ENCODE assay signal across 21 cellular contexts in the genomic region with DNA sequence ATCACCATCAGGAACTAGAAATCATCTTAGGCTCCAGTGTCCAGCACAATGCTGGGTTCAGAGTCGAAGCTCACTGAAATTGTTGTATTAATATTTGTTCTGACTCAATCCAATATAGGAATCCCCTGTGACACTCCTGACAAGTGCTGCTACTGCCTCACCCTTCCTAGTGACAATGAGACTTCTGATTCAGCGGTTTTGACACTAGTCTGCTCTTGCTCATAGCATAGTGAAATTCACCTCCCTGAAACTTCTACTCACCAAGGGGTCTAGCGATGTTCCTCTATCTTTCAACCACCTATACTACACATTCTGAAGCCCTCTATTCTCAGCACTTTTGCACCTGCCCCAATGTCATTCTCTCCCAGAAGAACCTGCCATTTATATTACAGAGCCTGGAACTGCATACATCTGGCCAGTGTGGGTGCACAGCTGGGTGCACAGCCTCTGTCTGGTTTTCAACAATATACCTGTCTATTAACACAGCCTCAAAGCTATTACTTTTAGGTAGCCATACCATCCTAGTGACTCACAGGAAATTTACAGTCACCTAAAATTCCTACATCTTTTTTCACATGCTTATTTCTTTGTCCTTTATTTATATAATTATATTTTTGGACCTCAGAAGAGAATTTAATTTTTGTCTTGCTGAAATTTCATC.
DNase-seq lines count a peak whose midpoint lies in the region; ATAC-seq, FAIRE-seq and TF ChIP-seq lines count a peak whose summit lies in the region.
"Had no signal": no experiment of that assay in that cellular context is flagged by ENCODE, and none has a peak within 500 bp of the region (broad histone marks: within the 10 kb centered on the region; RNA-seq: fewer than 3 reads in every experiment).

No MANE protein-coding gene starts in this region.

- H3K4me1 ChIP-seq in RWPE2 (ENCODE audit: insufficient read depth, poor library complexity, severe bottlenecking): peaks cover 14% of the 10 kb centered on the region
- H3K4me1 ChIP-seq in endothelial cell of umbilical vein (ENCODE audit: control insufficient read depth, extremely low read depth, insufficient read depth, low read length): peaks cover 51% of the 10 kb centered on the region
- H3K4me1 ChIP-seq: Peyer's patch, spleen had no signal

- H3K27ac ChIP-seq in RWPE2 (ENCODE audit: poor library complexity, severe bottlenecking) (peak overlapping the region; percentile 72), endothelial cell of umbilical vein (ENCODE audit: insufficient read depth, low read depth, low read length) (peak overlapping the region; percentile 44)
- H3K27ac ChIP-seq: Peyer's patch, spleen had no signal

- H3K9me3 ChIP-seq in RWPE2 (ENCODE audit: severe bottlenecking) (no peaks in the 10 kb centered on the region), endothelial cell of umbilical vein (replicated peaks; ENCODE audit: control insufficient read depth, insufficient read depth, low read length) (no peaks in the 10 kb centered on the region)
- H3K9me3 ChIP-seq: mucosa of descending colon, Peyer's patch, SK-N-SH, spleen had no signal

- TF ChIP-seq CTCF in RWPE2 (IDR thresholded peaks at IDR 0.05; ENCODE audit: poor library complexity, severe bottlenecking) (no peak), endothelial cell of umbilical vein (IDR thresholded peaks at IDR 0.05; ENCODE audit: extremely low read depth in 1 of 2, insufficient read depth in 1 of 2, low read depth in 1 of 2, low read length in 2 of 2) (no peak)

- peak overlapping the region; percentile 93 for H3K27ac Mint-ChIP-seq in activated naive CD4-positive, alpha-beta T cell treated with anti-CD3 and anti-CD28 coated beads, Interleukin-2, amount 50 U/mL, for 24 hours
- no peak overlapping the region for H3K27ac Mint-ChIP-seq in stimulated activated naive CD8-positive, alpha-beta T cell treated with anti-CD3 and anti-CD28 coated beads, Interleukin-15, amount 100 ng/mL, for 72 hours

- ATAC-seq in RWPE2 (ENCODE audit: low read depth) (peak; percentile 90), HG03469 (IDR thresholded peaks at IDR 0.05; ENCODE audit: unreplicated experiment) (no peak), HG03039 (IDR thresholded peaks at IDR 0.05; ENCODE audit: unreplicated experiment) (no peak)
- ATAC-seq in stimulated activated naive CD8-positive, alpha-beta T cell treated with anti-CD3 and anti-CD28 coated beads, Interleukin-15, amount 100 ng/mL, for 72 hours: peak; percentile 33
- ATAC-seq: mucosa of descending colon had no signal

- BruUV-seq in endothelial cell of umbilical vein (replicated peaks; lab: Mats Ljungman, UMichigan): no TSS peak

- TF ChIP-seq POLR2A in endothelial cell of umbilical vein (IDR thresholded peaks at IDR 0.05; ENCODE audit: low read depth, low read length): no peak

- H3K4me2 ChIP-seq in endothelial cell of umbilical vein (ENCODE audit: insufficient read depth, low read length): peak overlapping the region; percentile 23
- H3K4me2 ChIP-seq: SK-N-SH had no signal

- no peaks in the 10 kb centered on the region for H3K79me2 ChIP-seq in endothelial cell of umbilical vein (ENCODE audit: control insufficient read depth, insufficient read depth, low read length)

- intact Hi-C loops in endothelial cell of umbilical vein (cut with micrococcal nuclease): loop anchor here (5.0 kb wide), 2 partner anchors 88 to 143 kb away; a partner anchor contains a TSS

- POLR2A ChIA-PET in endothelial cell of umbilical vein (lab: Charles Lee): no interaction called here

- no peak for FAIRE-seq in endothelial cell of umbilical vein (lab: Jason Lieb, UNC)
- FAIRE-seq: G401.6, H1 had no signal

- H4K20me1 ChIP-seq in endothelial cell of umbilical vein (replicated peaks; ENCODE audit: control insufficient read depth, extremely low read depth, insufficient read depth, low read length): no peaks in the 10 kb centered on the region

- H3K36me3 Mint-ChIP-seq in activated naive CD4-positive, alpha-beta T cell treated with anti-CD3 and anti-CD28 coated beads, Interleukin-2, amount 50 U/mL, for 24 hours: peaks cover 26% of the 10 kb centered on the region

- H3K4me3 Mint-ChIP-seq in activated naive CD4-positive, alpha-beta T cell treated with anti-CD3 and anti-CD28 coated beads, Interleukin-2, amount 50 U/mL, for 24 hours: peak overlapping the region; percentile 24
- no peak overlapping the region for H3K4me3 Mint-ChIP-seq in stimulated activated naive CD8-positive, alpha-beta T cell treated with anti-CD3 and anti-CD28 coated beads, Interleukin-15, amount 100 ng/mL, for 72 hours
- H3K4me3 Mint-ChIP-seq: central memory CD8-positive, alpha-beta T cell had no signal

- no peak overlapping the region for H3K4me3 ChIP-seq in RWPE2 (ENCODE audit: severe bottlenecking)
- H3K4me3 ChIP-seq in endothelial cell of umbilical vein (replicated peaks in 1 of 3; ENCODE audit: insufficient read depth in 1 of 3, low read depth in 1 of 3, low read length in 3 of 3): no peak overlapping the region
- H3K4me3 ChIP-seq: mucosa of descending colon, Peyer's patch, spleen had no signal

- no peaks in the 10 kb centered on the region for H3K9me3 Mint-ChIP-seq in activated naive CD4-positive, alpha-beta T cell treated with anti-CD3 and anti-CD28 coated beads, Interleukin-2, amount 50 U/mL, for 24 hours
- no peaks in the 10 kb centered on the region for H3K9me3 Mint-ChIP-seq in stimulated activated naive CD8-positive, alpha-beta T cell treated with anti-CD3 and anti-CD28 coated beads, Interleukin-15, amount 100 ng/mL, for 72 hours
- H3K9me3 Mint-ChIP-seq: central memory CD8-positive, alpha-beta T cell had no signal

- H3K27me3 ChIP-seq in RWPE2 (ENCODE audit: insufficient read depth, poor library complexity, severe bottlenecking) (no peaks in the 10 kb centered on the region), endothelial cell of umbilical vein (ENCODE audit: control insufficient read depth in 2 of 2, insufficient read depth in 2 of 2, low read length in 2 of 2) (no peaks in the 10 kb centered on the region)
- H3K27me3 ChIP-seq: Peyer's patch, spleen had no signal

- H3K9ac ChIP-seq in endothelial cell of umbilical vein (replicated peaks; ENCODE audit: extremely low read depth, insufficient read depth, low read length): no peak overlapping the region
- H3K9ac ChIP-seq: SK-N-SH had no signal

- H3K36me3 ChIP-seq in RWPE2 (ENCODE audit: low read depth) (peaks cover 46% of the 10 kb centered on the region), endothelial cell of umbilical vein (ENCODE audit: control insufficient read depth in 2 of 2, extremely low read depth in 1 of 2, insufficient read depth in 2 of 2, low read length in 2 of 2) (peaks cover 19% of the 10 kb centered on the region in 2 experiments)

- DNase-seq in activated naive CD4-positive, alpha-beta T cell (lab: John Stamatoyannopoulos, UW): no peak
- DNase-seq in RWPE2 (ENCODE audit: low spot score): no peak
- DNase-seq in endothelial cell of umbilical vein (ENCODE audit: low read depth, low spot score): no peak
- no peak for DNase-seq in stimulated activated naive CD8-positive, alpha-beta T cell treated with anti-CD3 and anti-CD28 coated beads, Interleukin-15, amount 100 ng/mL, for 72 hours
- no peak for DNase-seq in stimulated activated CD4-positive, alpha-beta T cell treated with anti-CD3 and anti-CD28 coated beads, Interleukin-4, amount 100 ng/mL, for 1 hour
- DNase-seq: activated CD4-positive, alpha-beta T cell treated with anti-CD3 and anti-CD28 coated beads, Interleukin-2, amount 50 U/mL, for 1 hour; DMS 273 treated with DMSO at 0.1 percent for 48 hours; left ventricle myocardium superior; mucosa of descending colon; NCI-H1436; NCI-H2227 treated with DMSO at 0.1 percent for 48 hours; NCI-H82; Peyer's patch; SK-N-SH; spleen had no signal

- H2AFZ ChIP-seq in endothelial cell of umbilical vein (ENCODE audit: low read depth, low read length): no peak overlapping the region

- dilution Hi-C loops in endothelial cell of umbilical vein (cut with MboI; ENCODE audit: extremely low pct_ligation_motif_present, low sequenced_read_pairs): no loop called here

- CTCF ChIA-PET in endothelial cell of umbilical vein (lab: Charles Lee): interaction anchor here (0.6 to 3.8 kb wide), 8 partner anchors 9 to 144 kb away, joined by 3 to 18 read pairs (median 3); no protein-coding TSS in a partner anchor

- H3K4me1 Mint-ChIP-seq in activated naive CD4-positive, alpha-beta T cell treated with anti-CD3 and anti-CD28 coated beads, Interleukin-2, amount 50 U/mL, for 24 hours: peaks cover 26% of the 10 kb centered on the region
- H3K4me1 Mint-ChIP-seq in stimulated activated naive CD8-positive, alpha-beta T cell treated with anti-CD3 and anti-CD28 coated beads, Interleukin-15, amount 100 ng/mL, for 72 hours: peaks cover 25% of the 10 kb centered on the region
- H3K4me1 Mint-ChIP-seq: central memory CD8-positive, alpha-beta T cell had no signal

- no peaks in the 10 kb centered on the region for H3K27me3 Mint-ChIP-seq in activated naive CD4-positive, alpha-beta T cell treated with anti-CD3 and anti-CD28 coated beads, Interleukin-2, amount 50 U/mL, for 24 hours
- H3K27me3 Mint-ChIP-seq in stimulated activated naive CD8-positive, alpha-beta T cell treated with anti-CD3 and anti-CD28 coated beads, Interleukin-15, amount 100 ng/mL, for 72 hours: no peaks in the 10 kb centered on the region
- H3K27me3 Mint-ChIP-seq: central memory CD8-positive, alpha-beta T cell had no signal

- no peaks in the 10 kb centered on the region for H3K9me1 ChIP-seq in endothelial cell of umbilical vein (replicated peaks; ENCODE audit: control insufficient read depth, extremely low read depth, insufficient read depth, low read length)

TF ChIP-seq in endothelial cell of umbilical vein, 7 proteins besides CTCF, POLR2A, EP300 and RAD21:
- TF ChIP-seq JUN (IDR thresholded peaks at IDR 0.05; ENCODE audit: borderline replicate concordance, insufficient read depth, insufficient read length, low read depth) (peak; percentile 44), POLR2AphosphoS5 (IDR thresholded peaks at IDR 0.05; ENCODE audit: insufficient read depth, low read depth, low read length) (no peak)
TF ChIP-seq in endothelial cell of umbilical vein: peak in this region for 1.

Comparison
In these comparisons a context has a peak if more than half of its experiments do, and no peak if none do; other contexts are left out.
1. ATAC-seq: peak in RWPE2 (single experiment) and stimulated activated naive CD8-positive, alpha-beta T cell treated with anti-CD3 and anti-CD28 coated beads, Interleukin-15, amount 100 ng/mL, for 72 hours (single experiment); none in HG03469 (single experiment) and HG03039 (single experiment).